10 cellular contexts compared by ENCODE assay signal in genomic region chr1:11869650-11870207, GRCh38. TPM values are rescaled to one million over a fixed set of nuclear protein-coding genes. Genes with fewer than 3 reads are reported as not detected.
"Had no signal": no experiment of that assay in that cellular context is flagged by ENCODE, and none has a peak within 500 bp of the region (broad histone marks: within the 10 kb centered on the region; RNA-seq: fewer than 3 reads in every experiment).

No MANE protein-coding gene starts in this region.

- H2AFZ ChIP-seq: GM23248 had no signal

- H3K27ac ChIP-seq: GM23248 had no signal

- H3K9ac ChIP-seq: GM23248 had no signal

- DNase-seq: GM23248, GOT3, H9, HCEC 1CT, HFFc6, KG1 had no signal

- H3K4me3 ChIP-seq: GM23248 had no signal

- FAIRE-seq: H54, HTR-8/SVneo had no signal

RNA-seq across cellular contexts. Expression of gene NPPB, which starts 11.0 kb away (rescaled TPM):
- total RNA-seq: GM23248, HFFc6, HT-29 had no signal
- polyA plus RNA-seq: GM23248, IgD-negative memory B cell had no signal

RNA-seq across cellular contexts. Expression of gene NPPA, which starts 22.1 kb away (rescaled TPM):
- total RNA-seq: GM23248, H9, HFFc6, HT-29 had no signal
- polyA plus RNA-seq: GM23248, IgD-negative memory B cell had no signal
